ENCODE assay signal across 22 cellular contexts in genomic region chr15:70501849-70502248, GRCh38.
"Had no signal": no experiment of that assay in that cellular context is flagged by ENCODE, and none has a peak within 500 bp of the region (broad histone marks: within the 10 kb centered on the region; RNA-seq: fewer than 3 reads in every experiment).

No MANE protein-coding gene starts in this region.

- H3K9me3 Mint-ChIP-seq: stimulated activated naive CD8-positive, alpha-beta T cell treated with anti-CD3 and anti-CD28 coated beads, Interleukin-15, amount 100 ng/mL, for 72 hours had no signal

- H3K4me3 ChIP-seq: breast epithelium, gastroesophageal sphincter, heart left ventricle, psoas muscle, right atrium auricular region, tibial artery had no signal

- H3K9me3 ChIP-seq: breast epithelium, gastroesophageal sphincter, psoas muscle, right atrium auricular region, tibial artery had no signal

- H3K27ac Mint-ChIP-seq: activated naive CD8-positive, alpha-beta T cell treated with anti-CD3 and anti-CD28 coated beads, Interleukin-2, amount 10 ng/mL, durations not matched to agents 7 days and 5 days; activated T-helper 2 cell treated with anti-CD3 and anti-CD28 coated beads, Interferon-gamma antibody, Interleukin-2, Interleukin-4, amounts not matched to agents 10 μg/mL and 5 μg/mL and 100 μg/mL, durations not matched to agents 14 hours and 24 hours and 36 hours; nephron progenitor cell; stimulated activated naive CD8-positive, alpha-beta T cell treated with anti-CD3 and anti-CD28 coated beads, Interleukin-15, amount 100 ng/mL, for 72 hours had no signal

- H3K4me3 Mint-ChIP-seq: activated naive CD8-positive, alpha-beta T cell treated with anti-CD3 and anti-CD28 coated beads, Interleukin-2, amount 10 ng/mL, durations not matched to agents 7 days and 5 days; activated T-cell treated with anti-CD3 and anti-CD28 coated beads, Interleukin-2, amount 50 U/mL, for 4 hours; nephron progenitor cell; stimulated activated naive CD8-positive, alpha-beta T cell treated with anti-CD3 and anti-CD28 coated beads, Interleukin-15, amount 100 ng/mL, for 72 hours had no signal

- H3K27ac ChIP-seq: breast epithelium, epithelial cell of prostate, gastroesophageal sphincter, heart left ventricle, psoas muscle, right atrium auricular region, tibial artery had no signal

- H3K27me3 ChIP-seq: breast epithelium, gastroesophageal sphincter, heart left ventricle, right atrium auricular region, tibial artery had no signal

- H3K36me3 Mint-ChIP-seq: activated naive CD8-positive, alpha-beta T cell treated with anti-CD3 and anti-CD28 coated beads, Interleukin-2, amount 10 ng/mL, durations not matched to agents 7 days and 5 days had no signal

- ATAC-seq: activated T-cell treated with anti-CD3 and anti-CD28 coated beads, Interleukin-2, amount 50 U/mL, for 4 hours; gastroesophageal sphincter; heart left ventricle; left ventricle myocardium superior; psoas muscle; stimulated activated naive CD8-positive, alpha-beta T cell treated with anti-CD3 and anti-CD28 coated beads, Interleukin-15, amount 100 ng/mL, for 72 hours had no signal

- DNase-seq: activated CD4-positive, alpha-beta T cell treated with anti-CD3 and anti-CD28 coated beads, Interleukin-2, amount 50 U/mL, for 1 hour; activated CD4-positive, CD25-positive, alpha-beta regulatory T cell treated with anti-CD3 and anti-CD28 coated beads, Interleukin-2, amount 50 U/mL, for 72 hours; activated naive CD4-positive, alpha-beta T cell; activated naive CD8-positive, alpha-beta T cell treated with anti-CD3 and anti-CD28 coated beads, Interleukin-2, amount 10 ng/mL, durations not matched to agents 7 days and 5 days; activated T-cell treated with anti-CD3 and anti-CD28 coated beads, Interleukin-2, amount 50 U/mL, for 4 hours; amniotic stem cell; cortex of kidney; left ventricle myocardium superior; mammary epithelial cell; midbrain; nephron progenitor cell; psoas muscle; stimulated activated CD4-positive, alpha-beta T cell treated with anti-CD3 and anti-CD28 coated beads, Interleukin-12 subunit alpha, Interleukin-12 subunit beta, amount 100 ng/mL, for 4 hours; stimulated activated CD4-positive, alpha-beta T cell treated with anti-CD3 and anti-CD28 coated beads, Interleukin-4, amount 100 ng/mL, for 4 hours; stimulated activated naive CD8-positive, alpha-beta T cell treated with anti-CD3 and anti-CD28 coated beads, Interleukin-15, amount 100 ng/mL, for 72 hours; tibial artery had no signal

- H3K36me3 ChIP-seq: breast epithelium, gastroesophageal sphincter, heart left ventricle, right atrium auricular region, tibial artery had no signal
